Comparison of ENCODE assay signal across 8 cellular contexts in the genomic region with DNA sequence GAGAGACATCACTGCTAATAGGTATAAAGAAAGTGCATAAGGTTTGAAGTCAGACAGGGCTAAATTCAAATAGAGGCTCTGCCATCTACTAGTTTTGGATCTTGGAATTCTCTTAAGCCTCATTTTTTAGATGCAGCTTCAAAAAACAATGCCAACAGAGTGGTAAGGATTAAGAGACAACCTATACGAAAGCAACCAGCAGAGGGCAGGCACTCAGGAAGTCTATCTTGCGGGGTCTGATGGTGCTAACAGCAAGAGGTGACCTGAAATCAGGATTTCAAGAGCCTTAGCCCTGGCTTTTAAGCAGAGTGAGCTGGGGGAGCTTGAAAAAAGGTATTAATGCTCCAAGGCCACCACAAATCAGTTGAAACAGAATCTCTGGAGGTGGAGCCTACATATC. TPM values are rescaled to one million over a fixed set of nuclear protein-coding genes. Genes with fewer than 3 reads are reported as not detected.
DNase-seq lines count a peak whose midpoint lies in the region; ATAC-seq, FAIRE-seq and TF ChIP-seq lines count a peak whose summit lies in the region.

No MANE protein-coding gene starts in this region.

- no peak overlapping the region for H3K9ac ChIP-seq in K562 (ENCODE audit: insufficient read depth in 1 of 2, low read depth in 2 of 2, low read length in 2 of 2)

- H2AFZ ChIP-seq in K562 (ENCODE audit: low read depth, low read length), result no peak overlapping the region

- TF ChIP-seq CTCF in K562 (IDR thresholded peaks at IDR 0.05 in 2 of 3, conservative IDR thresholded peaks at IDR 0.05 in 1 of 3; ENCODE audit: insufficient read depth in 2 of 3, low read depth in 1 of 3, low read length in 3 of 3), result peak; percentile 23 to 46 (median 41); a peak in 5 of 6 replicates

- BruUV-seq in K562 (replicated peaks; lab: Mats Ljungman, UMichigan), result no TSS peak

- in situ Hi-C loops in K562 (cut with MboI), result no loop called here

- H3K27me3 ChIP-seq in K562 (ENCODE audit: control insufficient read depth in 2 of 2, insufficient read depth in 2 of 2, low read length in 2 of 2), result peaks cover 12 to 17% of the 10 kb centered on the region in 2 experiments; a peak in 3 of 5 replicates

- no peak for TF ChIP-seq EP300 in K562 (IDR thresholded peaks at IDR 0.05; ENCODE audit: low read length)

- H3K9me1 ChIP-seq in K562 (ENCODE audit: control insufficient read depth, insufficient read depth, low read length), result no peaks in the 10 kb centered on the region

- peak in 1 of 2 experiments; percentile 45; a peak in 2 of 4 replicates for TF ChIP-seq RAD21 in K562 (CRISPR knock-in tag; conservative IDR thresholded peaks at IDR 0.05 in 1 of 2, IDR thresholded peaks at IDR 0.05 in 1 of 2)

- H3K36me3 Mint-ChIP-seq in T-helper 17 cell (ENCODE audit: low read depth), result no peaks in the 10 kb centered on the region

- POLR2A ChIA-PET in K562 (lab: Yijun Ruan, JAX), result interaction anchor here (0.9 to 1.8 kb wide), 3 partner anchors 10 to 19 kb away, joined by 3 to 4 read pairs (median 3); no protein-coding TSS in a partner anchor

- H4K20me1 ChIP-seq in K562 (replicated peaks; ENCODE audit: control insufficient read depth, insufficient read depth, low read length), result no peaks in the 10 kb centered on the region

- intact Hi-C loops in K562 (cut with micrococcal nuclease), result loop anchor here (5.0 kb wide), 1 partner anchor 245 kb away; no protein-coding TSS in a partner anchor

- peaks cover 5% of the 10 kb centered on the region for H3K27me3 Mint-ChIP-seq in T-helper 17 cell

- no peak overlapping the region for H3K4me3 Mint-ChIP-seq in T-helper 17 cell

- CTCF ChIA-PET in K562 (lab: Yijun Ruan, JAX; ENCODE audit: low intra/inter-chr PET ratio), result interaction anchor here (0.5 to 0.6 kb wide), 2 partner anchors 246 to 258 kb away, joined by 3 read pairs; no protein-coding TSS in a partner anchor

- no peak for FAIRE-seq in K562 (lab: Jason Lieb, UNC)

- no peaks in the 10 kb centered on the region for H3K4me1 ChIP-seq in K562 (replicated peaks in 1 of 2; ENCODE audit: control insufficient read depth in 2 of 2, insufficient read depth in 2 of 2, low read length in 2 of 2)

- TF ChIP-seq POLR2A in K562 (conservative IDR thresholded peaks at IDR 0.05), result no peak

- H3K9me3 ChIP-seq in T-helper 17 cell (ENCODE audit: control insufficient read depth, low read length, poor library complexity, severe bottlenecking) (no peaks in the 10 kb centered on the region), K562 (replicated peaks; ENCODE audit: control insufficient read depth, insufficient read depth, low read depth, low read length) (no peaks in the 10 kb centered on the region)

- no peak overlapping the region for H3K27ac ChIP-seq in K562 (ENCODE audit: extremely low read depth, low read depth, low read length)

- H3K4me1 Mint-ChIP-seq in T-helper 17 cell, result peaks cover 3% of the 10 kb centered on the region

- WGBS in K562 (ENCODE audit: insufficient coverage, low coverage, missing lambda C conversion rate), result 3% methylated on average over 2 of the region's 2 CpGs

- no peak overlapping the region for H3K4me2 ChIP-seq in K562 (ENCODE audit: insufficient read depth, low read length)

- no peak overlapping the region for H3K27ac Mint-ChIP-seq in T-helper 17 cell

- H3K36me3 ChIP-seq in K562 (ENCODE audit: control insufficient read depth, insufficient read depth, low read length), result no peaks in the 10 kb centered on the region

- H3K4me3 ChIP-seq in K562, result no peak overlapping the region

- peak; percentile 65 for ATAC-seq in T-helper 17 cell
- ATAC-seq in K562, result peak; percentile 78
- no peak for ATAC-seq in HG03432 (IDR thresholded peaks at IDR 0.05; ENCODE audit: unreplicated experiment)
- no peak for ATAC-seq in HG03460 (IDR thresholded peaks at IDR 0.05; ENCODE audit: unreplicated experiment)

- DNase-seq in ELF-1 (ENCODE audit: low read depth, low spot score), result peak; percentile 60
- peak; percentile 66 for DNase-seq in LoVo (ENCODE audit: low spot score)
- peak in 1 of 3 donors; percentile 20 for DNase-seq in T-helper 17 cell
- DNase-seq in K562 (ENCODE audit: extremely low read depth in 1 of 4, low spot score in 3 of 4), result peak in 3 of 4 experiments; percentile 13 to 27 (median 22)
- peak; percentile 78 for DNase-seq in iPS-NIHi7 (ENCODE audit: extremely low spot score)
- DNase-seq in stimulated activated CD4-positive, alpha-beta T cell treated with anti-CD3 and anti-CD28 coated beads, Interleukin-1b, Interleukin-23, amount 100 ng/mL, for 24 hours (ENCODE audit: low read depth in 4 of 4, low spot score in 1 of 4), result peak in 3 of 4 experiments; percentile 16 to 19 (median 16)

- no peaks in the 10 kb centered on the region for H3K79me2 ChIP-seq in K562 (ENCODE audit: control insufficient read depth, insufficient read depth, low read length)

TF ChIP-seq in K562, 482 proteins besides CTCF, POLR2A, EP300 and RAD21:
- TF ChIP-seq ZNF57 (CRISPR knock-in tag; IDR thresholded peaks at IDR 0.05), result no peak
- TF ChIP-seq SPI1 (IDR thresholded peaks at IDR 0.05; ENCODE audit: borderline replicate concordance, low read depth, low read length), result no peak
- TF ChIP-seq SMC3 (conservative IDR thresholded peaks at IDR 0.05; ENCODE audit: insufficient read depth, low read depth, low read length), result peak; percentile 27; the same call in 1 of the 2 replicates
TF ChIP-seq in K562: peak in this region for 1.

RNA-seq across cellular contexts. Expression of a gene that starts 40.7 kb away (rescaled TPM):
- total RNA-seq in T-helper 17 cell (not detected), K562 (2014; rRNA removed) (not detected in 2 replicates), K562 (2014; rRNA removed; fragmentation: Illumina TruSeq; extraction: Trizol) (not detected in 2 replicates), K562 (2015; rRNA removed; fragmentation: Illumina TruSeq; extraction: Trizol) (not detected in 2 replicates), K562 (2021) (not detected in 2 replicates)
- not detected in 2 replicates for total RNA-seq in K562 (2011; cell fraction: chromatin; rRNA removed; ENCODE audit: low replicate concordance)
- total RNA-seq in K562 (2011; cell fraction: nucleolus; rRNA removed), result not detected in 2 replicates
- not detected in 2 replicates for total RNA-seq in K562 (2011; cell fraction: nucleoplasm; rRNA removed)
- polyA plus RNA-seq in K562 (2011; rRNA removed) (not detected in 2 replicates), K562 (2014; fragmentation: Illumina TruSeq; extraction: Trizol) (not detected in 2 replicates), K562 (2014; fragmentation: Nextera tagmentation; extraction: Ambion mirVana) (not detected), K562 (2014; rRNA removed) (not detected in 2 replicates)
- not detected in 2 replicates for polyA plus RNA-seq in K562 (2011; cell fraction: cytosol; rRNA removed)
- not detected in 2 replicates for polyA plus RNA-seq in K562 (2011; cell fraction: nucleus; rRNA removed)
- polyA plus RNA-seq in K562 (2012), result not detected in 2 replicates
- not detected in 2 replicates for polyA minus RNA-seq in K562 (2011; rRNA and poly(A)+ RNA removed)
- not detected in 2 replicates for polyA minus RNA-seq in K562 (2011; cell fraction: cytosol; rRNA and poly(A)+ RNA removed)
- not detected in 2 replicates for polyA minus RNA-seq in K562 (2011; cell fraction: nucleus; rRNA and poly(A)+ RNA removed)

Comparison
In these comparisons a context has a peak if more than half of its experiments do, and no peak if none do; other contexts are left out.
1. ATAC-seq: peak in T-helper 17 cell (single experiment) and K562 (single experiment); none in HG03432 (single experiment) and HG03460 (single experiment).